In the genomic region with DNA sequence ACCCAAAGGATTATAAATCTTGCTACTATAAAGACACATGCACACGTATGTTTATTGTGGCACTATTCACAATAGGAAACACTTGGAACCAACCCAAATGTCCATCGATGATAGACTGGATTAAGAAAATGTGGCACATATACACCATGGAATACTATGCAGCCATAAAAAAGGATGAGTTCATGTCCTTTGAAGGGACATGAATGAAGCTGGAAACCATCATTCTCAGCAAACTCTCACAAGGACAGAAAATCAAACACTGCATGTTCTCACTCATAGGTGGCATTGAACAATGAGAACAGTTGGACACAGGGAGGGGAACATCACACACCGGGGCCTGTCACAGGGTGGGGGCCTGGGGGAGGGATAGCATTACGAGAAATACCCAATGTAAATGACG, we compare ENCODE assay signal across 1 cellular context.
TF ChIP-seq lines count a peak whose summit lies in the region.

No MANE protein-coding gene starts in this region.

TF ChIP-seq in K562, 482 proteins besides CTCF, POLR2A, EP300 and RAD21:
- TF ChIP-seq BCOR (IDR thresholded peaks at IDR 0.05): peak; percentile 60
- TF ChIP-seq KDM1A (IDR thresholded peaks at IDR 0.05): peak in 1 of 2 experiments; percentile 41; a peak in 1 of 4 replicates
- TF ChIP-seq ZNF146 (CRISPR knock-in tag; IDR thresholded peaks at IDR 0.05; ENCODE audit: unreplicated experiment): peak; percentile 96
